ENCODE assay signal across 8 cellular contexts in the genomic region with DNA sequence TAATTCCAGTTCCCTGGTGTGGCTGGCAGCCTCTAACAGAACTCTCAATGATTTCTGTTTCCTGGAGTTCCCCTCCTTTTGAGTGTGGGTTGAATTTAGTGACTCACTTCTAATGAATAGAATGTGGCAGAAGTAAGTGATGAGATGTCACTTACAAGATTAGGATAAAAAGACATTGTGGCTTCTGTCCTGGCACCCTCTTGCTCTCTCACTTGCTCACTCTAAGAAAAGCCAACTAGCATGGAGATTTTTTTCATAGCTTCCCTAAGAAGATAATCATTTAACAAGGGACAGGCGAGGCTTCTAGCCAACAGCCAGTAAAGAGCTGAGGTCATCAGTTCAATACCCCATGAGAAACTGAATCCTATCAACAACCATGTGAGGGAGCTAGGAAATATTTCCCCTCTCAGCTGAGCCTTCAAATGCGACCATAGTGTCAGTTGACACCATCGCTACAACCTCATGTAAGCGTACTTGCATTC.
DNase-seq lines count a peak whose midpoint lies in the region; ATAC-seq and TF ChIP-seq lines count a peak whose summit lies in the region.

No MANE protein-coding gene starts in this region.

- no peak for TF ChIP-seq CTCF in epithelial cell of esophagus (IDR thresholded peaks at IDR 0.05; ENCODE audit: insufficient read depth, low read depth, low read length, missing control alignments)
- TF ChIP-seq CTCF in BE2C (IDR thresholded peaks at IDR 0.05; ENCODE audit: low read depth, low read length), result no peak
- TF ChIP-seq CTCF in ascending aorta (IDR thresholded peaks at IDR 0.05), result no peak

- DNase-seq in LoVo (ENCODE audit: low spot score) (peak; percentile 35), epithelial cell of esophagus (ENCODE audit: low read depth) (peak; percentile 95), BE2C (no peak), sciatic nerve (ENCODE audit: low spot score) (no peak), ascending aorta (ENCODE audit: low spot score in 2 of 2) (no peak)

- H2AFZ ChIP-seq in ACC112 (ENCODE audit: low read length, unreplicated experiment), result peak overlapping the region; percentile 1

- H3K79me2 ChIP-seq in ACC112 (ENCODE audit: control insufficient read depth, insufficient read depth, low read length, unreplicated experiment), result no peaks in the 10 kb centered on the region

- peak; percentile 23 for ATAC-seq in GM18861 (IDR thresholded peaks at IDR 0.05; ENCODE audit: unreplicated experiment)
- ATAC-seq in GM21529 (IDR thresholded peaks at IDR 0.05; ENCODE audit: unreplicated experiment), result no peak
- ATAC-seq in sciatic nerve, result no peak

- H3K27me3 ChIP-seq in ACC112 (ENCODE audit: insufficient read depth, low read length), result no peaks in the 10 kb centered on the region
- no peaks in the 10 kb centered on the region for H3K27me3 ChIP-seq in BE2C
- H3K27me3 ChIP-seq in ascending aorta, result no peaks in the 10 kb centered on the region

- H3K36me3 ChIP-seq in ACC112 (ENCODE audit: insufficient read depth, low read length), result peaks cover 5% of the 10 kb centered on the region; the same call in 1 of the 2 replicates
- H3K36me3 ChIP-seq in BE2C, result no peaks in the 10 kb centered on the region
- no peaks in the 10 kb centered on the region for H3K36me3 ChIP-seq in ascending aorta

- H3K4me3 ChIP-seq in ACC112 (ENCODE audit: low read depth, low read length), result peak overlapping the region; percentile 38; the same call in 1 of the 2 replicates
- H3K4me3 ChIP-seq in epithelial cell of esophagus (ENCODE audit: low read length), result no peak overlapping the region
- H3K4me3 ChIP-seq in BE2C (ENCODE audit: low read depth, low read length), result no peak overlapping the region
- H3K4me3 ChIP-seq in ascending aorta, result no peak overlapping the region

- peaks cover 44% of the 10 kb centered on the region for H3K4me1 ChIP-seq in ACC112 (ENCODE audit: control insufficient read depth, insufficient read depth, low read length, unreplicated experiment)
- H3K4me1 ChIP-seq in BE2C, result no peaks in the 10 kb centered on the region
- H3K4me1 ChIP-seq in ascending aorta, result peaks cover 3 to 4% of the 10 kb centered on the region in 2 donors

- H3K9me3 ChIP-seq in BE2C, result no peaks in the 10 kb centered on the region
- H3K9me3 ChIP-seq in ascending aorta, result no peaks in the 10 kb centered on the region

- H3K27ac ChIP-seq in ACC112 (ENCODE audit: low read depth, low read length) (peak overlapping the region; percentile 100), ascending aorta (no peak overlapping the region)

- intact Hi-C loops in sciatic nerve (cut with DNase I) (no loop called here), ascending aorta (cut with DNase I) (no loop called here)

Comparison
In these comparisons a context has a peak if more than half of its experiments do, and no peak if none do; other contexts are left out.
1. DNase-seq: peak in LoVo (single experiment) and epithelial cell of esophagus (single experiment); none in BE2C (single experiment), sciatic nerve (single experiment) and ascending aorta (0 of 2).